ENCODE assay signal across 8 cellular contexts in genomic region chr2:159615936-159616733, GRCh38. TPM values are rescaled to one million over a fixed set of nuclear protein-coding genes. Genes with fewer than 3 reads are reported as not detected.
A peak's percentile ranks its signal among the peaks of the same experiment; 100 is the strongest.
DNase-seq lines count a peak whose midpoint lies in the region; ATAC-seq and TF ChIP-seq lines count a peak whose summit lies in the region.

Gene BAZ2B, minus strand, starts transcription at chr2:159616548. Its CDS starts 137,829 bp downstream, at chr2:159478719.

- peak; percentile 79 for DNase-seq in ELF-1 (ENCODE audit: low read depth, low spot score)
- DNase-seq in HuH-7.5 (ENCODE audit: low spot score): peak; percentile 17
- DNase-seq in RKO (ENCODE audit: low spot score): peak; percentile 84
- DNase-seq in astrocyte of the hippocampus (ENCODE audit: low read depth, low spot score): peak; percentile 83
- no peak for DNase-seq in left ventricle myocardium superior
- DNase-seq in ovary: peak in 3 of 5 donors; percentile 61 to 67 (median 66)
- no peak for DNase-seq in effector CD4-positive, alpha-beta T cell

- H3K27me3 ChIP-seq in ovary: peaks cover 2% of the 10 kb centered on the region

- WGBS in ovary, 3 donors: 0 to 1% (median 0%) methylated on average over 34 to 35 of the region's 35 CpGs

- peak; percentile 47 for ATAC-seq in GM21529 (IDR thresholded peaks at IDR 0.05; ENCODE audit: unreplicated experiment)
- peak; percentile 68 for ATAC-seq in left ventricle myocardium superior

- H3K27ac ChIP-seq in ovary: peak within 1 kb of the TSS; percentile 94 to 98

- H3K4me1 ChIP-seq in ovary (ENCODE audit: insufficient read depth): no peaks in the 10 kb centered on the region

- no peaks in the 10 kb centered on the region for H3K9me3 ChIP-seq in ovary

- no peak for TF ChIP-seq EP300 in ovary (IDR thresholded peaks at IDR 0.05)

- no peaks in the 10 kb centered on the region for H3K36me3 ChIP-seq in ovary

- peak; percentile 53 for TF ChIP-seq POLR2A in ovary (IDR thresholded peaks at IDR 0.05)

- intact Hi-C loops in left ventricle myocardium superior (cut with micrococcal nuclease): no loop called here
- intact Hi-C loops in ovary (cut with DNase I): loop anchor here in 2 of 4 donors (5.0 kb wide), 1 partner anchor 96 kb away; the partner anchor contains the start of gene MARCHF7 (in 2 of the 2)

- TF ChIP-seq CTCF in ovary (IDR thresholded peaks at IDR 0.05): no peak

- peak within 1 kb of the TSS; percentile 72 for H3K4me3 ChIP-seq in ovary

RNA-seq across cellular contexts. Expression of gene BAZ2B, which starts in this region (rescaled TPM):
- total RNA-seq in left ventricle myocardium superior: 38.6 TPM
- total RNA-seq in ovary: 100 to 1,000 TPM in 4 of 7 donors, 10 to 100 TPM in 3; 86.2 to 131 (median 107) TPM
- polyA plus RNA-seq in ovary: 10 to 100 TPM; 31.8 to 43.3 TPM

Comparison
In these comparisons a context has a peak if more than half of its experiments do, and no peak if none do; other contexts are left out.
1. DNase-seq: peak in ELF-1 (single experiment), HuH-7.5 (single experiment), RKO (single experiment), astrocyte of the hippocampus (single experiment) and ovary (3 of 5); none in left ventricle myocardium superior (single experiment) and effector CD4-positive, alpha-beta T cell (single experiment).